ENCODE assay signal across 8 cellular contexts in the genomic region with DNA sequence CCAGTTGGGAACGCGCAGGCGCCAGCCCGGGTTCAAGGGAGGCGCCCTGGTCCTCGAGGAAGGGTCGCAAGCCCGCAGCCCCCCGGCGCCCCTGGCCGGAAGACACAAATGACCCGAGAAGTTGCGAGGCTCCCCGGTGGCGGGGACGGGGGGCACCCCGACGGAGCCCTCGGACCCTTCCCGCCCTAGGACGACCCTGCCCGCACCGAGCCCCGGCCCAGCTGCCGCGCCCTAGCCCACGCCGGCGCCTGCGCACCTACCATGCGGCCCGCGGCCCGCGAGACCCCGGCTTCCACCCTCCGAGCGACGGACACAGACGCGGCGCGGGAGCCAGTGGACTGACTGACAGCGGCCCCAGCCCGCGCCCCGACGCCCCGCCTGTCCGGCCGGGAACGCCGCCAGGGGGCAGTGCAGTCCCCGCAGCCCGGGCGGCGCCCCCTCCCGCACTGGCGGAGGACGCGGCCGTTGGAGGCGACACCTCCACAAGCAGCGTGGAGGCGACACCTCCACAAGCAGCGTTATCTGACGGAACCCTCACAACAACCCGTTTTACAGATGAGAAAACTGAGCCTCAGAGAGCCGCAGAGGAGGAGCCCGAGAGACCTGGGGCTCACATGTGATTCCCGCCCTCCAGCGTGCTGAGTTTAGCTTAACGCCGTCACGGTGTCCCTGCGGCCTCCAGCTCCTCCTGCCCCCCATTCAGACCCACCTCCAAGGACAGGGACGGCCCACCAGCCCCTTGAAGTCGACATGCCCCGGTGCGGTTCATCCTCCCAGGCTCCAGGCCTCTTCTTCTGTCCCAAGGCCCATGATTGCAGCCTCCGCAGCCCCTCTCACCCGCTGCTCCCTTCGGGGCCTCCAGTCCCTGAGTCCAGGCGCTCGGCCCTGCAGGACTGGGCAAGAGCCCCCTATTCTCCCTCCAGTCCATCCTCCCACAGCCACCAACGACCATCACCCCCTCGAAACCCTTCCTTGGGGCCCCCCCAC. TPM values are rescaled to one million over a fixed set of nuclear protein-coding genes. Genes with fewer than 3 reads are reported as not detected.
DNase-seq lines count a peak whose midpoint lies in the region; ATAC-seq, FAIRE-seq and TF ChIP-seq lines count a peak whose summit lies in the region.

A gene with protein sequence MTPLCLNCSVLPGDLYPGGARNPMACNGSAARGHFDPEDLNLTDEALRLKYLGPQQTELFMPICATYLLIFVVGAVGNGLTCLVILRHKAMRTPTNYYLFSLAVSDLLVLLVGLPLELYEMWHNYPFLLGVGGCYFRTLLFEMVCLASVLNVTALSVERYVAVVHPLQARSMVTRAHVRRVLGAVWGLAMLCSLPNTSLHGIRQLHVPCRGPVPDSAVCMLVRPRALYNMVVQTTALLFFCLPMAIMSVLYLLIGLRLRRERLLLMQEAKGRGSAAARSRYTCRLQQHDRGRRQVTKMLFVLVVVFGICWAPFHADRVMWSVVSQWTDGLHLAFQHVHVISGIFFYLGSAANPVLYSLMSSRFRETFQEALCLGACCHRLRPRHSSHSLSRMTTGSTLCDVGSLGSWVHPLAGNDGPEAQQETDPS (minus strand): TSS at position 347 of the 987 bp plus-strand sequence. CDS start 84 bp downstream, at position 263.

- TF ChIP-seq POLR2A in GM12891 (IDR thresholded peaks at IDR 0.05; ENCODE audit: low read depth, low read length): no peak

- H3K27ac Mint-ChIP-seq in activated CD4-positive, alpha-beta T cell treated with anti-CD3 and anti-CD28 coated beads for 36 hours: no peak within 1 kb of the TSS
- H3K27ac Mint-ChIP-seq in dendritic cell treated with granulocyte-macrophage colony-stimulating factor and Interleukin-4, amounts not matched to agents 40 ng/mL and 50 ng/mL, for 4 days: no peak within 1 kb of the TSS

- no peaks in the 10 kb centered on the region for H3K9me3 ChIP-seq in HUES6 (ENCODE audit: control insufficient read depth, insufficient read depth, low read depth, low read length)
- no peaks in the 10 kb centered on the region for H3K9me3 ChIP-seq in mesodermal cell (ENCODE audit: control insufficient read depth, low read length)

- intact Hi-C loops in activated CD4-positive, alpha-beta T cell treated with anti-CD3 and anti-CD28 coated beads for 36 hours (cut with DNase I, micrococcal nuclease): loop anchor here (1.0 kb wide), 2 partner anchors 28 to 71 kb away; no protein-coding TSS in a partner anchor
- intact Hi-C loops in dendritic cell treated with granulocyte-macrophage colony-stimulating factor and Interleukin-4, amounts not matched to agents 40 ng/mL and 50 ng/mL, for 4 days (cut with micrococcal nuclease): loop anchor here (1.0 kb wide), 1 partner anchor 27 kb away; no protein-coding TSS in a partner anchor

- peak; percentile 98 for ATAC-seq in activated CD4-positive, alpha-beta T cell treated with anti-CD3 and anti-CD28 coated beads for 36 hours

- H3K4me3 Mint-ChIP-seq in activated CD4-positive, alpha-beta T cell treated with anti-CD3 and anti-CD28 coated beads for 36 hours: no peak within 1 kb of the TSS
- H3K4me3 Mint-ChIP-seq in dendritic cell treated with granulocyte-macrophage colony-stimulating factor and Interleukin-4, amounts not matched to agents 40 ng/mL and 50 ng/mL, for 4 days: peak within 1 kb of the TSS; percentile 32

- CTCF ChIA-PET in activated CD4-positive, alpha-beta T cell treated with anti-CD3 and anti-CD28 coated beads for 36 hours (lab: Charles Lee): interaction anchor here (0.5 to 1.6 kb wide), 10 partner anchors 9 to 310 kb away, joined by 3 to 14 read pairs (median 4); no protein-coding TSS in a partner anchor

- FAIRE-seq in GM12891 (lab: Jason Lieb, UNC): peak; percentile 94

- 26 to 29% methylated on average over 53 to 83 of the region's 87 CpGs for WGBS in mesodermal cell (ENCODE audit: insufficient coverage in 2 of 2), 2 experiments

- H3K9ac ChIP-seq in HUES6 (ENCODE audit: low read length): no peak within 1 kb of the TSS

- peaks cover 11% of the 10 kb centered on the region for H3K4me1 ChIP-seq in HUES6 (ENCODE audit: control insufficient read depth, insufficient read depth, low read length)
- H3K4me1 ChIP-seq in mesodermal cell (ENCODE audit: control insufficient read depth, insufficient read depth, low read length, poor library complexity, severe bottlenecking): no peaks in the 10 kb centered on the region

- H3K36me3 ChIP-seq in HUES6 (ENCODE audit: control insufficient read depth, insufficient read depth, low read length): no peaks in the 10 kb centered on the region
- H3K36me3 ChIP-seq in mesodermal cell (ENCODE audit: control insufficient read depth, insufficient read depth, low read length): no peaks in the 10 kb centered on the region

- no peaks in the 10 kb centered on the region for H3K36me3 Mint-ChIP-seq in activated CD4-positive, alpha-beta T cell treated with anti-CD3 and anti-CD28 coated beads for 36 hours (ENCODE audit: low read depth)
- H3K36me3 Mint-ChIP-seq in dendritic cell treated with granulocyte-macrophage colony-stimulating factor and Interleukin-4, amounts not matched to agents 40 ng/mL and 50 ng/mL, for 4 days (ENCODE audit: low read depth): no peaks in the 10 kb centered on the region

- DNase-seq in GM12891 (ENCODE audit: insufficient read length, low spot score) (peak; percentile 80), NCI-H2029 treated with DMSO at 0.1 percent for 48 hours (lab: John Stamatoyannopoulos, UW) (no peak), NCI-H446 treated with DMSO at 0.1 percent for 48 hours (lab: John Stamatoyannopoulos, UW) (no peak)
- DNase-seq in activated CD4-positive, alpha-beta T cell treated with anti-CD3 and anti-CD28 coated beads for 36 hours: peak; percentile 85
- DNase-seq in stimulated activated CD8-positive, alpha-beta memory T cell treated with anti-CD3 and anti-CD28 coated beads, Interleukin-2, amount 100 ng/mL, for 1 hour (ENCODE audit: low read depth in 2 of 2): peak; percentile 48 to 62

- H3K27me3 Mint-ChIP-seq in activated CD4-positive, alpha-beta T cell treated with anti-CD3 and anti-CD28 coated beads for 36 hours: peaks cover 24% of the 10 kb centered on the region
- H3K27me3 Mint-ChIP-seq in dendritic cell treated with granulocyte-macrophage colony-stimulating factor and Interleukin-4, amounts not matched to agents 40 ng/mL and 50 ng/mL, for 4 days: peaks cover 98% of the 10 kb centered on the region

- POLR2A ChIA-PET in activated CD4-positive, alpha-beta T cell treated with anti-CD3 and anti-CD28 coated beads for 36 hours (lab: Charles Lee): no interaction called here

- H3K4me1 Mint-ChIP-seq in activated CD4-positive, alpha-beta T cell treated with anti-CD3 and anti-CD28 coated beads for 36 hours: peaks cover 7% of the 10 kb centered on the region
- H3K4me1 Mint-ChIP-seq in dendritic cell treated with granulocyte-macrophage colony-stimulating factor and Interleukin-4, amounts not matched to agents 40 ng/mL and 50 ng/mL, for 4 days (ENCODE audit: low read depth): peaks cover 10% of the 10 kb centered on the region

- H3K9me3 Mint-ChIP-seq in activated CD4-positive, alpha-beta T cell treated with anti-CD3 and anti-CD28 coated beads for 36 hours (ENCODE audit: low read depth): no peaks in the 10 kb centered on the region
- no peaks in the 10 kb centered on the region for H3K9me3 Mint-ChIP-seq in dendritic cell treated with granulocyte-macrophage colony-stimulating factor and Interleukin-4, amounts not matched to agents 40 ng/mL and 50 ng/mL, for 4 days

- H3K27ac ChIP-seq in HUES6 (ENCODE audit: low read depth, low read length): no peak within 1 kb of the TSS
- H3K27ac ChIP-seq in mesodermal cell (ENCODE audit: low read depth, low read length, severe bottlenecking): no peak within 1 kb of the TSS

- peak within 1 kb of the TSS; percentile 64 for H3K4me3 ChIP-seq in HUES6 (ENCODE audit: low read depth, low read length)
- peak within 1 kb of the TSS; percentile 22 for H3K4me3 ChIP-seq in mesodermal cell (ENCODE audit: extremely low read depth, insufficient read depth, low read length, poor library complexity, severe bottlenecking)

- peaks cover 25% of the 10 kb centered on the region for H3K27me3 ChIP-seq in HUES6 (ENCODE audit: control insufficient read depth, insufficient read depth, low read length)

TF ChIP-seq in GM12891, 5 proteins besides CTCF, POLR2A, EP300 and RAD21:
- TF ChIP-seq POLR2AphosphoS5 (IDR thresholded peaks at IDR 0.05; ENCODE audit: low read depth, low read length) (no peak), TAF1 (IDR thresholded peaks at IDR 0.05; ENCODE audit: low read depth, low read length) (no peak), SPI1 (IDR thresholded peaks at IDR 0.05; ENCODE audit: low read depth, low read length) (no peak), PAX5 (IDR thresholded peaks at IDR 0.05; ENCODE audit: insufficient read depth, low read length, severe bottlenecking) (no peak), POU2F2 (IDR thresholded peaks at IDR 0.05; ENCODE audit: low read depth, low read length) (no peak)

RNA-seq across cellular contexts. Expression of the gene that starts here (rescaled TPM):
- polyA plus RNA-seq in GM12891 (2012; ENCODE audit: low read depth, missing spikeins): 0.31 TPM
- not detected for total RNA-seq in activated CD4-positive, alpha-beta T cell treated with anti-CD3 and anti-CD28 coated beads for 36 hours
- 0.11 TPM for polyA plus RNA-seq in mesodermal cell (2013, experiment 1 of 2)
- polyA plus RNA-seq in mesodermal cell (2013, experiment 2 of 2): not detected

Comparison
In these comparisons a context has a peak if more than half of its experiments do, and no peak if none do; other contexts are left out.
1. Peak in DNase-seq and ATAC-seq in activated CD4-positive, alpha-beta T cell treated with anti-CD3 and anti-CD28 coated beads for 36 hours; RNA of the gene not detected or under 1 TPM.
2. DNase-seq: peak in GM12891 (single experiment) and stimulated activated CD8-positive, alpha-beta memory T cell treated with anti-CD3 and anti-CD28 coated beads, Interleukin-2, amount 100 ng/mL, for 1 hour (2 of 2); none in NCI-H2029 treated with DMSO at 0.1 percent for 48 hours (single experiment) and NCI-H446 treated with DMSO at 0.1 percent for 48 hours (single experiment).